Comparison of ENCODE assay signal across 32 cellular contexts in the genomic region with DNA sequence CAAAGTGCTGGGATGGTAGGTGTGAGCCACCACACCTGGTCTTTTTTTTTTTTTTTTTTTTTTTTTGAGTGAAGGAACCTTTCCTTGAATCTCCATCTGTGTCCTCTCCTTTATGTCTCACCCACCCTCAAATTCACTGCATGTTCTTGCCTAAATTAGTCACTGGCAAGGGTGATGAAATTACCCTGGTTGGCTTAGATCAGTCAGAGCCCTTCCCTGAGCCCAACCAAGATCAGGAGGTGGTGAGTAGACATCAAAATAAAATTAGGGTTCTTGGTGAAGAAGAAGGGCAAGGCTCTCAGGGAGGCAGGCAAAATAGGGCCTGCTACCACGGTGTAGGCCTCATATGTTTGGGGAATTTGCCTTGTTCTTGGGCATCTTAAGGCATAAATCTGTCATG. TPM values are rescaled to one million over a fixed set of nuclear protein-coding genes. Genes with fewer than 3 reads are reported as not detected.
"Had no signal": no experiment of that assay in that cellular context is flagged by ENCODE, and none has a peak within 500 bp of the region (broad histone marks: within the 10 kb centered on the region; RNA-seq: fewer than 3 reads in every experiment).

No MANE protein-coding gene starts in this region.

- FAIRE-seq: TTC549 had no signal

- H3K79me2 ChIP-seq: parathyroid adenoma had no signal

- DNase-seq: activated CD4-positive, alpha-beta memory T cell treated with anti-CD3 and anti-CD28 coated beads, Interleukin-2, amount 10 ng/mL, durations not matched to agents 7 days and 5 days; activated CD4-positive, alpha-beta T cell treated with anti-CD3 and anti-CD28 coated beads, Interleukin-2, amount 10 ng/mL, durations not matched to agents 7 days and 5 days; activated naive CD4-positive, alpha-beta T cell; activated T-cell treated with anti-CD3 and anti-CD28 coated beads, Interleukin-2, amount 50 U/mL, for 48 hours; anterior cingulate cortex; body of pancreas; dorsolateral prefrontal cortex; effector memory CD4-positive, alpha-beta T cell; foreskin fibroblast; heart right ventricle; midbrain; naive thymus-derived CD8-positive, alpha-beta T cell; occipital lobe; psoas muscle; sigmoid colon; stimulated activated CD4-positive, alpha-beta T cell treated with anti-CD3 and anti-CD28 coated beads, Interleukin-15, amount 100 ng/mL, for 24 hours; stimulated activated CD4-positive, alpha-beta T cell treated with anti-CD3 and anti-CD28 coated beads, Interleukin-2, amount 100 ng/mL, for 24 hours; stimulated activated naive CD4-positive, alpha-beta T cell treated with Interleukin-2 at 50 U/mL for 16 hours; transverse colon; uterus; WERI-Rb-1 had no signal

- H3K27me3 Mint-ChIP-seq: activated naive CD8-positive, alpha-beta T cell had no signal

- H3K4me3 ChIP-seq: body of pancreas, coronary artery, dorsolateral prefrontal cortex, heart right ventricle, neural progenitor cell, psoas muscle, sigmoid colon, transverse colon, uterus had no signal

- H3K4me3 Mint-ChIP-seq: activated CD4-positive, alpha-beta memory T cell treated with anti-CD3 and anti-CD28 coated beads, Interleukin-2, amount 10 ng/mL, durations not matched to agents 7 days and 5 days; activated CD4-positive, alpha-beta T cell treated with anti-CD3 and anti-CD28 coated beads, Interleukin-2, amount 10 ng/mL, durations not matched to agents 7 days and 5 days; activated naive CD8-positive, alpha-beta T cell; memory B cell; naive thymus-derived CD8-positive, alpha-beta T cell; neural progenitor cell had no signal

- H3K27ac Mint-ChIP-seq: activated CD4-positive, alpha-beta memory T cell treated with anti-CD3 and anti-CD28 coated beads, Interleukin-2, amount 10 ng/mL, durations not matched to agents 7 days and 5 days; activated CD4-positive, alpha-beta T cell treated with anti-CD3 and anti-CD28 coated beads, Interleukin-2, amount 10 ng/mL, durations not matched to agents 7 days and 5 days; activated naive CD8-positive, alpha-beta T cell; memory B cell; neural progenitor cell had no signal

- ATAC-seq: activated CD4-positive, CD25-positive, alpha-beta regulatory T cell treated with anti-CD3 and anti-CD28 coated beads, Interleukin-2, amount 50 U/mL, for 24 hours; body of pancreas; heart right ventricle; naive thymus-derived CD8-positive, alpha-beta T cell; psoas muscle had no signal

- H3K4me1 Mint-ChIP-seq: activated CD4-positive, alpha-beta T cell treated with anti-CD3 and anti-CD28 coated beads, Interleukin-2, amount 10 ng/mL, durations not matched to agents 7 days and 5 days; memory B cell; naive thymus-derived CD8-positive, alpha-beta T cell; neural progenitor cell had no signal

- H3K9me3 Mint-ChIP-seq: activated CD4-positive, alpha-beta memory T cell treated with anti-CD3 and anti-CD28 coated beads, Interleukin-2, amount 10 ng/mL, durations not matched to agents 7 days and 5 days; activated CD4-positive, alpha-beta T cell treated with anti-CD3 and anti-CD28 coated beads, Interleukin-2, amount 10 ng/mL, durations not matched to agents 7 days and 5 days; neural progenitor cell had no signal

- H3K27me3 ChIP-seq: body of pancreas, dorsolateral prefrontal cortex, heart right ventricle, neural progenitor cell, sigmoid colon, transverse colon, uterus had no signal

- H3K27ac ChIP-seq: body of pancreas, coronary artery, dorsolateral prefrontal cortex, heart right ventricle, neural progenitor cell, parathyroid adenoma, psoas muscle, sigmoid colon, transverse colon, uterus, WERI-Rb-1 had no signal

- H3K4me2 ChIP-seq: neural progenitor cell had no signal

- H3K4me1 ChIP-seq: body of pancreas, neural progenitor cell, psoas muscle, sigmoid colon, transverse colon, uterus had no signal

- H3K36me3 Mint-ChIP-seq: activated naive CD8-positive, alpha-beta T cell; memory B cell; naive thymus-derived CD8-positive, alpha-beta T cell; neural progenitor cell had no signal

- H3K36me3 ChIP-seq: heart right ventricle, neural progenitor cell, sigmoid colon, transverse colon, uterus, WERI-Rb-1 had no signal

- H2AFZ ChIP-seq: neural progenitor cell had no signal

RNA-seq across cellular contexts. Expression of a gene that starts 5.3 kb away (rescaled TPM):
- total RNA-seq: activated CD4-positive, alpha-beta memory T cell treated with anti-CD3 and anti-CD28 coated beads, Interleukin-2, amount 10 ng/mL, durations not matched to agents 7 days and 5 days; activated CD4-positive, alpha-beta T cell treated with anti-CD3 and anti-CD28 coated beads, Interleukin-2, amount 10 ng/mL, durations not matched to agents 7 days and 5 days; cardiac septum; fibroblast of lung; kidney epithelial cell; naive thymus-derived CD8-positive, alpha-beta T cell; psoas muscle; T-helper 1 cell treated with Interleukin-12 subunit alpha and Interleukin-12 subunit beta and Interleukin-4 antibody, amounts not matched to agents 30 ng/mL and 1 ng/mL, for 36 hours had no signal
- polyA plus RNA-seq: fibroblast of lung; naive thymus-derived CD8-positive, alpha-beta T cell had no signal
